ENCODE assay signal across 1 cellular context in genomic region chr15:42920281-42921048, GRCh38.
TF ChIP-seq lines count a peak whose summit lies in the region.

Gene TTBK2, minus strand, starts transcription at chr15:42920778. Its CDS starts 42,161 bp downstream, at chr15:42878617.

TF ChIP-seq in HepG2, 621 proteins besides CTCF, POLR2A, EP300 and RAD21 (continued from another document and continues in another):
- TF ChIP-seq ZNF281 (CRISPR knock-in tag; IDR thresholded peaks at IDR 0.05; ENCODE audit: borderline replicate concordance) (peak; percentile 50; the same call in 1 of the 2 replicates), FOXK2 (IDR thresholded peaks at IDR 0.05) (no peak), ZNF264 (CRISPR knock-in tag; IDR thresholded peaks at IDR 0.05) (no peak), SP2 (CRISPR knock-in tag; IDR thresholded peaks at IDR 0.05) (peak; percentile 100), ZNF138 (CRISPR knock-in tag; IDR thresholded peaks at IDR 0.05; ENCODE audit: low read depth) (no peak), RARA (CRISPR knock-in tag; IDR thresholded peaks at IDR 0.05) (peak; percentile 32), SMARCC2 (IDR thresholded peaks at IDR 0.05) (no peak), NFAT5 (CRISPR knock-in tag; IDR thresholded peaks at IDR 0.05) (no peak), MYC (CRISPR knock-in tag; IDR thresholded peaks at IDR 0.05; ENCODE audit: borderline replicate concordance) (peak; percentile 66; the same call in 1 of the 2 replicates), JUND (CRISPR knock-in tag; IDR thresholded peaks at IDR 0.05) (no peak), CEBPZ (IDR thresholded peaks at IDR 0.05; ENCODE audit: low read length) (no peak), PBX3 (CRISPR knock-in tag; IDR thresholded peaks at IDR 0.05; ENCODE audit: borderline replicate concordance) (peak; percentile 92; the same call in 1 of the 2 replicates), ZFP82 (CRISPR knock-in tag; IDR thresholded peaks at IDR 0.05; ENCODE audit: borderline replicate concordance) (no peak), ZNF205 (CRISPR knock-in tag; IDR thresholded peaks at IDR 0.05) (no peak), ZNF121 (CRISPR knock-in tag; IDR thresholded peaks at IDR 0.05) (no peak), REPIN1 (CRISPR knock-in tag; IDR thresholded peaks at IDR 0.05; ENCODE audit: borderline replicate concordance, low read depth) (no peak), ZNF790 (CRISPR knock-in tag; IDR thresholded peaks at IDR 0.05; ENCODE audit: borderline replicate concordance) (peak; percentile 81; the same call in 1 of the 2 replicates), ZNF883 (CRISPR knock-in tag; IDR thresholded peaks at IDR 0.05; ENCODE audit: not compliant biosample characterization) (no peak), ZFP1 (CRISPR knock-in tag; IDR thresholded peaks at IDR 0.05) (no peak), ETV6 (CRISPR knock-in tag; conservative IDR thresholded peaks at IDR 0.05) (no peak), ZC3H13 (CRISPR knock-in tag; IDR thresholded peaks at IDR 0.05) (0 out of 2 replicates have a peak, but pooled peaks have one; percentile 41), SKIL (CRISPR knock-in tag; IDR thresholded peaks at IDR 0.05; ENCODE audit: borderline replicate concordance) (no peak), ZNF766 (CRISPR knock-in tag; IDR thresholded peaks at IDR 0.05; ENCODE audit: borderline replicate concordance) (0 out of 2 replicates have a peak, but pooled peaks have one; percentile 50), ZNF619 (CRISPR knock-in tag; IDR thresholded peaks at IDR 0.05) (no peak), KDM5B (CRISPR knock-in tag; IDR thresholded peaks at IDR 0.05; ENCODE audit: borderline replicate concordance) (no peak), ZNF710 (CRISPR knock-in tag; IDR thresholded peaks at IDR 0.05; ENCODE audit: borderline replicate concordance) (no peak), AKNA (CRISPR knock-in tag; IDR thresholded peaks at IDR 0.05; ENCODE audit: borderline replicate concordance) (no peak), U2AF2 (IDR thresholded peaks at IDR 0.05; ENCODE audit: low read depth, low read length) (no peak)
